Comparison of ENCODE assay signal across 17 cellular contexts in genomic region chr5:32102254-32102653, GRCh38.
"Had no signal": no experiment of that assay in that cellular context is flagged by ENCODE, and none has a peak within 500 bp of the region (broad histone marks: within the 10 kb centered on the region; RNA-seq: fewer than 3 reads in every experiment).

No MANE protein-coding gene starts in this region.

- FAIRE-seq: frontal cortex had no signal

- H3K4me1 Mint-ChIP-seq: endodermal cell had no signal

- H3K27ac Mint-ChIP-seq: endodermal cell had no signal

- H3K4me1 ChIP-seq: colonic mucosa had no signal

- ATAC-seq: heart left ventricle, left colon, left ventricle myocardium superior, sciatic nerve, upper lobe of right lung had no signal

- DNase-seq: caudate nucleus; colonic mucosa; dermis blood vessel endothelial cell; endodermal cell; heart left ventricle; hippocampal formation; left colon; left ventricle myocardium superior; mesenchymal stem cell; midbrain; posterior cingulate gyrus; stimulated activated naive CD4-positive, alpha-beta T cell; tibial artery; upper lobe of right lung had no signal

- H3K27ac ChIP-seq: colonic mucosa, heart left ventricle, tibial artery, upper lobe of right lung had no signal

- H3K4me3 ChIP-seq: colonic mucosa, heart left ventricle, lung, tibial artery, upper lobe of right lung had no signal

- H3K27me3 ChIP-seq: colonic mucosa, heart left ventricle, tibial artery, upper lobe of right lung had no signal

- H3K9me3 ChIP-seq: colonic mucosa, heart left ventricle, tibial artery, upper lobe of right lung had no signal

- H3K4me3 Mint-ChIP-seq: endodermal cell had no signal
